Comparison of ENCODE assay signal across 17 cellular contexts in the genomic region with DNA sequence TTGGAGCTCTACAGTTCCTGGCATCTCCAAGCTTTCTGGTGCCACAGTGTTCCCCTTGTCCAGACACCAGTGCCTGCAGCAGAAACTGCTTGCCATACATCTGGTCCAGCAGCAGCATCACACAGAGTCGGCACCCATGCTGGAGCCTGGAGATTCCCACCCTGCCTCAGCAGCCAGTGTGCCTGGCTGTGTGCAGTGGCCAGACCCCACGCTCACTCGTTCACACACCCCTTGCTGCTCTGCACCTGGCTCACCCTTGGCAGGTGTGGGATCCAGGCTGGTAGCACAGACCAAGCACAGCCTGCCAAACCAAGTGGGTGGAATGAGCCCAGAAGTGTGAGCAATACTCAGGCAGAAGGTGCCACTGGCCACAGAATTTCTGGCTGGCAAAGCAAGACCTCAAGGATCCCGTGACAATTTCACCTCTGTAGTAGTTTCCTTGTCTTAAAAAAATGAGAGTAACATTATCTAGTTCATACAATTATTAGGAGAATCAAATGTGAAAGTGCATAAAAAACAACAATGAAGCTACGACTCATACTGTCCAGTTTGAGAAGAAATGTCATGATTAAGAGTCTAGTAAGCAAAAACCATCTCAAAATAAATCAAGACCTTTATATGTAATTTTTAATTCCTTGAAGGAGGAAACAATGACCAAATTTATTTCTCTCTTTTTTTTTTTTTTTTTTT. TPM values are rescaled to one million over a fixed set of nuclear protein-coding genes. Genes with fewer than 3 reads are reported as not detected.
DNase-seq lines count a peak whose midpoint lies in the region; ATAC-seq and TF ChIP-seq lines count a peak whose summit lies in the region.
"Had no signal": no experiment of that assay in that cellular context is flagged by ENCODE, and none has a peak within 500 bp of the region (broad histone marks: within the 10 kb centered on the region; RNA-seq: fewer than 3 reads in every experiment).

No MANE protein-coding gene starts in this region.

- no peak for ATAC-seq in activated B cell treated with CpG ODN at 0.5 μM for 24 hours (ENCODE audit: low read depth)
- no peak for ATAC-seq in effector memory CD8-positive, alpha-beta T cell (replicated peaks)
- no peak for ATAC-seq in sciatic nerve
- ATAC-seq: mucosa of descending colon had no signal

- intact Hi-C loops in activated B cell treated with CpG ODN at 0.5 μM for 24 hours (cut with micrococcal nuclease) (loop anchor here (5.0 to 10.0 kb wide), 2 partner anchors 543 to 1886 kb away; partner anchors contain the start of gene NECTIN3), sciatic nerve (cut with DNase I) (no loop called here)

- no peak for TF ChIP-seq CTCF in activated B cell treated with CpG ODN at 0.5 μM for 24 hours (IDR thresholded peaks at IDR 0.05)

- peaks cover 20% of the 10 kb centered on the region for H3K4me1 Mint-ChIP-seq in activated B cell treated with CpG ODN at 0.5 μM for 24 hours
- peaks cover 41 to 43% of the 10 kb centered on the region in 2 donors for H3K4me1 Mint-ChIP-seq in effector memory CD8-positive, alpha-beta T cell (ENCODE audit: low read depth in 2 of 2)
- H3K4me1 Mint-ChIP-seq in stimulated activated naive CD8-positive, alpha-beta T cell treated with anti-CD3 and anti-CD28 coated beads, Interleukin-15, Interleukin-2, amounts not matched to agents 100 ng/mL and 50 ng/mL, for 24 hours (ENCODE audit: low read depth) = peaks cover 77% of the 10 kb centered on the region

- POLR2A ChIA-PET in activated B cell treated with CpG ODN at 0.5 μM for 24 hours (lab: Charles Lee) = interaction anchor here (0.7 to 0.9 kb wide), 2 partner anchors 40 to 871 kb away, joined by 3 to 6 read pairs; no protein-coding TSS in a partner anchor

- CTCF ChIA-PET in activated B cell treated with CpG ODN at 0.5 μM for 24 hours (lab: Charles Lee) = interaction anchor here (2.0 to 4.2 kb wide), 3 partner anchors 41 to 51 kb away, joined by 6 to 72 read pairs (median 11); no protein-coding TSS in a partner anchor

- H3K36me3 Mint-ChIP-seq in activated B cell treated with CpG ODN at 0.5 μM for 24 hours (ENCODE audit: low read depth) = peaks cover 3% of the 10 kb centered on the region
- H3K36me3 Mint-ChIP-seq in effector memory CD8-positive, alpha-beta T cell (ENCODE audit: insufficient read depth) = peaks cover 29% of the 10 kb centered on the region
- peaks cover 29% of the 10 kb centered on the region for H3K36me3 Mint-ChIP-seq in stimulated activated naive CD8-positive, alpha-beta T cell treated with anti-CD3 and anti-CD28 coated beads, Interleukin-15, Interleukin-2, amounts not matched to agents 100 ng/mL and 50 ng/mL, for 24 hours (ENCODE audit: low read depth)

- DNase-seq in activated effector memory CD4-positive, alpha-beta T cell treated with anti-CD3 and anti-CD28 coated beads, Interleukin-2, amount 50 U/mL, for 16 hours = peak; percentile 65
- no peak for DNase-seq in activated effector memory CD4-positive, alpha-beta T cell treated with Interleukin-2 at 50 U/mL for 16 hours
- no peak for DNase-seq in activated B cell treated with CpG ODN at 0.5 μM for 24 hours
- no peak for DNase-seq in effector memory CD8-positive, alpha-beta T cell
- no peak for DNase-seq in D341Med (ENCODE audit: low spot score)
- DNase-seq in sciatic nerve (ENCODE audit: low spot score) = no peak
- no peak for DNase-seq in Ammon's horn (ENCODE audit: low spot score)
- DNase-seq: activated CD4-positive, CD25-positive, alpha-beta regulatory T cell; GDM1; HCEC 1CT; mucosa of descending colon; NCI-H2081 treated with DMSO at 0.1 percent for 48 hours; NCI-H526 treated with DMSO at 0.1 percent for 48 hours; uterus had no signal

- H3K4me3 Mint-ChIP-seq in activated B cell treated with CpG ODN at 0.5 μM for 24 hours = no peak overlapping the region
- H3K4me3 Mint-ChIP-seq in effector memory CD8-positive, alpha-beta T cell = no peak overlapping the region
- peak overlapping the region; percentile 19 for H3K4me3 Mint-ChIP-seq in stimulated activated naive CD8-positive, alpha-beta T cell treated with anti-CD3 and anti-CD28 coated beads, Interleukin-15, Interleukin-2, amounts not matched to agents 100 ng/mL and 50 ng/mL, for 24 hours

- peak overlapping the region; percentile 30 for H3K27ac Mint-ChIP-seq in activated B cell treated with CpG ODN at 0.5 μM for 24 hours
- peak overlapping the region; percentile 97 to 99 for H3K27ac Mint-ChIP-seq in effector memory CD8-positive, alpha-beta T cell
- H3K27ac Mint-ChIP-seq in stimulated activated naive CD8-positive, alpha-beta T cell treated with anti-CD3 and anti-CD28 coated beads, Interleukin-15, Interleukin-2, amounts not matched to agents 100 ng/mL and 50 ng/mL, for 24 hours = peak overlapping the region; percentile 98

- H3K27me3 Mint-ChIP-seq in activated B cell treated with CpG ODN at 0.5 μM for 24 hours = no peaks in the 10 kb centered on the region
- H3K27me3 Mint-ChIP-seq in effector memory CD8-positive, alpha-beta T cell = no peaks in the 10 kb centered on the region
- no peaks in the 10 kb centered on the region for H3K27me3 Mint-ChIP-seq in stimulated activated naive CD8-positive, alpha-beta T cell treated with anti-CD3 and anti-CD28 coated beads, Interleukin-15, Interleukin-2, amounts not matched to agents 100 ng/mL and 50 ng/mL, for 24 hours

- H3K9me3 Mint-ChIP-seq in activated B cell treated with CpG ODN at 0.5 μM for 24 hours = no peaks in the 10 kb centered on the region
- no peaks in the 10 kb centered on the region for H3K9me3 Mint-ChIP-seq in effector memory CD8-positive, alpha-beta T cell
- no peaks in the 10 kb centered on the region for H3K9me3 Mint-ChIP-seq in stimulated activated naive CD8-positive, alpha-beta T cell treated with anti-CD3 and anti-CD28 coated beads, Interleukin-15, Interleukin-2, amounts not matched to agents 100 ng/mL and 50 ng/mL, for 24 hours

RNA-seq across cellular contexts. Expression of gene ZBED2, which starts 22.9 kb away (rescaled TPM):
- total RNA-seq in activated B cell treated with CpG ODN at 0.5 μM for 24 hours (4.6 and 5.3 TPM in 2 replicates), sciatic nerve (not detected)
- total RNA-seq: fibroblast of lung, mucosa of descending colon, skeletal muscle tissue had no signal

RNA-seq across cellular contexts. Expression of gene PLCXD2, which starts 56.4 kb away (rescaled TPM):
- total RNA-seq in activated B cell treated with CpG ODN at 0.5 μM for 24 hours (6.1 and 7.2 TPM in 2 replicates), sciatic nerve (1.0 TPM)

Comparison
In these comparisons a context has a peak if more than half of its experiments do, and no peak if none do; other contexts are left out.
1. H3K27ac Mint-ChIP-seq: peak in every context shown above with its lines; median percentile 98 in effector memory CD8-positive, alpha-beta T cell; 98 in stimulated activated naive CD8-positive, alpha-beta T cell treated with anti-CD3 and anti-CD28 coated beads, Interleukin-15, Interleukin-2, amounts not matched to agents 100 ng/mL and 50 ng/mL, for 24 hours; 30 in activated B cell treated with CpG ODN at 0.5 μM for 24 hours.